16 cellular contexts compared by ENCODE assay signal in genomic region chr10:24349379-24350110, GRCh38.
DNase-seq lines count a peak whose midpoint lies in the region; ATAC-seq and TF ChIP-seq lines count a peak whose summit lies in the region.
"Had no signal": no experiment of that assay in that cellular context is flagged by ENCODE, and none has a peak within 500 bp of the region (broad histone marks: within the 10 kb centered on the region; RNA-seq: fewer than 3 reads in every experiment).

No MANE protein-coding gene starts in this region.

- 69 to 80% methylated on average over 4 of the region's 4 CpGs for WGBS in body of pancreas, 2 donors

- no peaks in the 10 kb centered on the region for H3K36me3 ChIP-seq in body of pancreas (replicated peaks in 1 of 2; ENCODE audit: insufficient read depth in 1 of 2, low read depth in 2 of 2)
- H3K36me3 ChIP-seq: esophagus muscularis mucosa, upper lobe of right lung had no signal

- no peak for DNase-seq in left ventricle myocardium superior
- DNase-seq in cardiac septum (ENCODE audit: low spot score): no peak
- DNase-seq in astrocyte of the cerebellum (ENCODE audit: low read depth): peak; percentile 56
- peak; percentile 57 to 65 for DNase-seq in foreskin keratinocyte
- no peak for DNase-seq in type B pancreatic cell (ENCODE audit: extremely low spot score, unreplicated experiment)
- no peak for DNase-seq in activated CD4-positive, alpha-beta T cell treated with anti-CD3 and anti-CD28 coated beads for 48 hours
- DNase-seq in body of pancreas: no peak
- DNase-seq: central memory CD4-positive, alpha-beta T cell; DMS 273 treated with DMSO at 0.1 percent for 48 hours; NCI-H1092 treated with DMSO at 0.1 percent for 48 hours; NCI-H524 treated with DMSO at 0.1 percent for 48 hours; upper lobe of right lung had no signal

- H3K4me3 Mint-ChIP-seq in type B pancreatic cell: peak overlapping the region; percentile 23
- H3K4me3 Mint-ChIP-seq: neural crest cell had no signal

- H3K4me1 Mint-ChIP-seq in type B pancreatic cell (ENCODE audit: unreplicated experiment): peaks cover 69% of the 10 kb centered on the region

- H3K4me3 ChIP-seq in astrocyte of the cerebellum (ENCODE audit: low read depth, low read length): no peak overlapping the region
- no peak overlapping the region for H3K4me3 ChIP-seq in body of pancreas
- H3K4me3 ChIP-seq: esophagus muscularis mucosa, upper lobe of right lung had no signal

- peaks cover 25% of the 10 kb centered on the region for H3K36me3 Mint-ChIP-seq in type B pancreatic cell

- no peaks in the 10 kb centered on the region for H3K9me3 Mint-ChIP-seq in type B pancreatic cell
- H3K9me3 Mint-ChIP-seq: activated T-helper 2 cell treated with anti-CD3 and anti-CD28 coated beads, Interferon-gamma antibody, Interleukin-2, Interleukin-4, amounts not matched to agents 10 μg/mL and 5 μg/mL and 100 μg/mL, durations not matched to agents 14 hours and 24 hours and 36 hours had no signal

- TF ChIP-seq POLR2A in body of pancreas (IDR thresholded peaks at IDR 0.05): no peak

- H3K27ac ChIP-seq in foreskin keratinocyte (no peak overlapping the region), body of pancreas (peak overlapping the region in 2 of 4 donors; percentile 11 to 41)
- H3K27ac ChIP-seq: upper lobe of right lung had no signal

- in situ Hi-C loops in astrocyte of the cerebellum (cut with HindIII; ENCODE audit: low sequenced_read_pairs): no loop called here

- peak overlapping the region; percentile 21 for H3K27ac Mint-ChIP-seq in type B pancreatic cell
- H3K27ac Mint-ChIP-seq: activated T-helper 2 cell treated with anti-CD3 and anti-CD28 coated beads, Interferon-gamma antibody, Interleukin-2, Interleukin-4, amounts not matched to agents 10 μg/mL and 5 μg/mL and 100 μg/mL, durations not matched to agents 14 hours and 24 hours and 36 hours had no signal

- intact Hi-C loops in left ventricle myocardium superior (cut with micrococcal nuclease): loop anchor here (10.0 kb wide), 2 partner anchors 165 to 355 kb away; no protein-coding TSS in a partner anchor
- intact Hi-C loops in cardiac septum (cut with DNase I): loop anchor here (10.0 kb wide), 1 partner anchor 135 kb away; no protein-coding TSS in a partner anchor
- intact Hi-C loops in body of pancreas (cut with DNase I): loop anchor here (10.0 kb wide), 1 partner anchor 115 kb away; no protein-coding TSS in a partner anchor

- no peaks in the 10 kb centered on the region for H3K9me3 ChIP-seq in body of pancreas
- H3K9me3 ChIP-seq: esophagus muscularis mucosa, upper lobe of right lung had no signal

- H3K27me3 Mint-ChIP-seq in type B pancreatic cell: no peaks in the 10 kb centered on the region

- H3K4me1 ChIP-seq in foreskin keratinocyte (peaks cover 28% of the 10 kb centered on the region), body of pancreas (peaks cover 17% of the 10 kb centered on the region)

- H3K27me3 ChIP-seq in foreskin keratinocyte: no peaks in the 10 kb centered on the region
- H3K27me3 ChIP-seq in body of pancreas: no peaks in the 10 kb centered on the region
- H3K27me3 ChIP-seq: esophagus muscularis mucosa, upper lobe of right lung had no signal

- peak; percentile 59 for ATAC-seq in left ventricle myocardium superior
- ATAC-seq in foreskin keratinocyte: peak; percentile 62
- no peak for ATAC-seq in GM18909 (IDR thresholded peaks at IDR 0.05; ENCODE audit: poor library complexity, unreplicated experiment)
- no peak for ATAC-seq in body of pancreas
- ATAC-seq: upper lobe of right lung had no signal

- TF ChIP-seq CTCF in astrocyte of the cerebellum (IDR thresholded peaks at IDR 0.05; ENCODE audit: low read depth, low read length, missing control alignments): no peak
- no peak for TF ChIP-seq CTCF in foreskin keratinocyte (conservative IDR thresholded peaks at IDR 0.05)
- no peak for TF ChIP-seq CTCF in type B pancreatic cell (conservative IDR thresholded peaks at IDR 0.05)
- no peak for TF ChIP-seq CTCF in body of pancreas (IDR thresholded peaks at IDR 0.05)

Comparison
In these comparisons a context has a peak if more than half of its experiments do, and no peak if none do; other contexts are left out.
1. ATAC-seq: peak in left ventricle myocardium superior (single experiment) and foreskin keratinocyte (single experiment); none in GM18909 (single experiment) and body of pancreas (single experiment).
2. DNase-seq: peak in astrocyte of the cerebellum (single experiment) and foreskin keratinocyte (2 of 2); none in left ventricle myocardium superior (single experiment), cardiac septum (single experiment), type B pancreatic cell (single experiment), activated CD4-positive, alpha-beta T cell treated with anti-CD3 and anti-CD28 coated beads for 48 hours (single experiment) and body of pancreas (0 of 4).